In the genomic region with DNA sequence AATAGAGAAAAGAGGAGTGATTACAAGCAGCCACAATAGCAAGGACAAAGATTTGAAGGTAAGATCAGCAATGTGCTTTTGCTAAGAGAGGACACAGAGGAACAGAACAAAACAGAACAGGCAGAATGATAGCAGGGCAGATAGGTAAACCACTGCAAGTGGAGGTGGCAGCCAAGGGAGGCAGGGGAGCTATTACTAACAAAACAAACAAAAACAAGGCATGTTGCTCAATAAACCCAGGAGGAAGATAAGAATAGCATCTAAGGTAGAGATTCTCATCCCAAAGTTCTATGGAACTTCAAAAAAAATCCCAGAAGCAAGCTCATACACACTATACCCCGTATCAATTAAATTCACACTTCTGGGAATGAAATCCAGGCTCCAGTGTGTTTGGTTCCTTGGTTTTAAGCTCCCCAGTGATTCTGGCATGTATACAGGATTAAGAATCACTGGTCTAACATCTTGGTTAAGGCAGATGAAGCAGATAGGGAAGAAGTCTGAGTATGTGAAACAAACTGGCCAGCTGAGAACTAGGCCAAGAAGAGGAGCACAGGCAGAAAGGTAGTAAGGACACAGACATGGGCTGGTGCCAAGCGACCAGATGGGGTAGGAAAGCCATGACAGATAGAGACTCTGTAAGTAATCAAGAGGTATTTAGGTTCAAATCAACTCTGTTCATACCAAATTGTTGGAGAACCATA, we compare ENCODE assay signal across 16 cellular contexts.
"Had no signal": no experiment of that assay in that cellular context is flagged by ENCODE, and none has a peak within 500 bp of the region (broad histone marks: within the 10 kb centered on the region; RNA-seq: fewer than 3 reads in every experiment).

No MANE protein-coding gene starts in this region.

- ATAC-seq: naive thymus-derived CD4-positive, alpha-beta T cell; SK-N-SH treated with all-trans-retinoic acid at 6 μM for 48 hours; WTC11 had no signal

- H3K27ac ChIP-seq: neutrophil, right atrium auricular region had no signal

- H3K9me3 ChIP-seq: esophagus squamous epithelium, neutrophil, right atrium auricular region had no signal

- H3K4me1 Mint-ChIP-seq: activated naive CD4-positive, alpha-beta T cell treated with anti-CD3 and anti-CD28 coated beads, Interleukin-2, amount 50 U/mL, for 24 hours; naive thymus-derived CD4-positive, alpha-beta T cell; stimulated activated naive B cell treated with anti-CD40 and anti-IgM and Interleukin-4, amounts not matched to agents 10 μg/mL and 1 μg/mL and 100 μg/mL, for 72 hours; WTC11 had no signal

- DNase-seq: activated CD4-positive, alpha-beta T cell treated with anti-CD3 and anti-CD28 coated beads, Interleukin-2, amount 50 U/mL, for 1 hour; activated T-cell treated with anti-CD3 and anti-CD28 coated beads, Interleukin-2, amount 50 U/mL, for 1 hour; amygdala; esophagus squamous epithelium; foreskin melanocyte; kidney; midbrain; naive thymus-derived CD4-positive, alpha-beta T cell; stimulated activated naive B cell treated with anti-CD40 and anti-IgM and Interleukin-4, amounts not matched to agents 10 μg/mL and 1 μg/mL and 100 μg/mL, for 72 hours; substantia nigra had no signal

- H3K4me3 Mint-ChIP-seq: activated naive CD4-positive, alpha-beta T cell treated with anti-CD3 and anti-CD28 coated beads, Interleukin-2, amount 50 U/mL, for 24 hours; naive thymus-derived CD4-positive, alpha-beta T cell; stimulated activated naive B cell treated with anti-CD40 and anti-IgM and Interleukin-4, amounts not matched to agents 10 μg/mL and 1 μg/mL and 100 μg/mL, for 72 hours; T-helper 1 cell treated with Interleukin-12 subunit alpha and Interleukin-12 subunit beta and Interleukin-4 antibody, amounts not matched to agents 30 μg/mL and 1 μg/mL, for 36 hours; WTC11 had no signal

- FAIRE-seq: kidney had no signal

- H3K27me3 ChIP-seq: esophagus squamous epithelium, neutrophil, right atrium auricular region had no signal

- H3K36me3 Mint-ChIP-seq: activated naive CD4-positive, alpha-beta T cell treated with anti-CD3 and anti-CD28 coated beads, Interleukin-2, amount 50 U/mL, for 24 hours; naive thymus-derived CD4-positive, alpha-beta T cell; stimulated activated naive B cell treated with anti-CD40 and anti-IgM and Interleukin-4, amounts not matched to agents 10 μg/mL and 1 μg/mL and 100 μg/mL, for 72 hours had no signal

- H3K4me1 ChIP-seq: right atrium auricular region had no signal

- H3K9me3 Mint-ChIP-seq: activated naive CD4-positive, alpha-beta T cell treated with anti-CD3 and anti-CD28 coated beads, Interleukin-2, amount 50 U/mL, for 24 hours; T-helper 1 cell treated with Interleukin-12 subunit alpha and Interleukin-12 subunit beta and Interleukin-4 antibody, amounts not matched to agents 30 μg/mL and 1 μg/mL, for 36 hours had no signal

- H3K27ac Mint-ChIP-seq: activated naive CD4-positive, alpha-beta T cell treated with anti-CD3 and anti-CD28 coated beads, Interleukin-2, amount 50 U/mL, for 24 hours; naive thymus-derived CD4-positive, alpha-beta T cell; stimulated activated naive B cell treated with anti-CD40 and anti-IgM and Interleukin-4, amounts not matched to agents 10 μg/mL and 1 μg/mL and 100 μg/mL, for 72 hours; T-helper 1 cell treated with Interleukin-12 subunit alpha and Interleukin-12 subunit beta and Interleukin-4 antibody, amounts not matched to agents 30 μg/mL and 1 μg/mL, for 36 hours; WTC11 had no signal

- H3K4me3 ChIP-seq: esophagus squamous epithelium, right atrium auricular region had no signal

- H3K36me3 ChIP-seq: esophagus squamous epithelium, neutrophil, right atrium auricular region had no signal
